29 cellular contexts compared by ENCODE assay signal in the genomic region with DNA sequence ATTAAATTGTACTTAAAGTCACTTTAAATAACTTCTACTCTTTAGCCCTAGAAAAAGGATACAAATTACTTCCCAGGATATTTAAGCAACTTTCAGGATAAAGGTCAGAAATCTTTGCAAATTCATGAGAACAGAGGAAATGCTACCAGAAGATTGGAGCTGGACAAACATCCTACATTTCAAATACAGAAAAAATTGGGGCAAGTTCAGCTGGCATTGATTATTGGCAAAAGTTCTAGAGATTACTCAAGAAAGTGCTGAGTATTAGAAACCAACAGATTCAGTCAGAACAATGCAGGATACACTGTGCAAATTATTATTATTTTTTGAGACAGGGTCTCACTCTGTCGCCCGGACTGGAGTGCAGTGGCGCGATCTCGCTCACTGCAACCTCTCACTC.
"Had no signal": no experiment of that assay in that cellular context is flagged by ENCODE, and none has a peak within 500 bp of the region (broad histone marks: within the 10 kb centered on the region; RNA-seq: fewer than 3 reads in every experiment).

No MANE protein-coding gene starts in this region.

- H3K36me3 Mint-ChIP-seq: activated CD8-positive, alpha-beta memory T cell treated with anti-CD3 and anti-CD28 coated beads, Interleukin-2, amount 10 ng/mL, durations not matched to agents 7 days and 5 days; activated naive CD4-positive, alpha-beta T cell treated with anti-CD3 and anti-CD28 coated beads, Interleukin-2, amount 50 U/mL, for 72 hours had no signal

- H3K27ac ChIP-seq: adrenal gland, brain microvascular endothelial cell, coronary artery, neutrophil, pancreas, thoracic aorta had no signal

- H3K27me3 ChIP-seq: adrenal gland, brain microvascular endothelial cell, dorsolateral prefrontal cortex, pancreas had no signal

- H3K4me3 Mint-ChIP-seq: activated CD4-positive, alpha-beta T cell treated with anti-CD3 and anti-CD28 coated beads for 36 hours; activated CD8-positive, alpha-beta memory T cell treated with anti-CD3 and anti-CD28 coated beads, Interleukin-2, amount 10 ng/mL, durations not matched to agents 7 days and 5 days; activated CD8-positive, alpha-beta T cell treated with anti-CD3 and anti-CD28 coated beads, Interleukin-2, amount 10 ng/mL, durations not matched to agents 7 days and 5 days; mesothelial cell of epicardium; naive B cell; nephron progenitor cell; T-helper 2 cell treated with Interferon-gamma antibody and Interleukin-4, amounts not matched to agents 5 μg/mL and 100 μg/mL, for 36 hours had no signal

- H3K27me3 Mint-ChIP-seq: activated CD4-positive, alpha-beta T cell treated with anti-CD3 and anti-CD28 coated beads for 36 hours had no signal

- H3K27ac Mint-ChIP-seq: activated CD4-positive, alpha-beta T cell treated with anti-CD3 and anti-CD28 coated beads for 36 hours; activated CD8-positive, alpha-beta memory T cell treated with anti-CD3 and anti-CD28 coated beads, Interleukin-2, amount 10 ng/mL, durations not matched to agents 7 days and 5 days; activated CD8-positive, alpha-beta T cell treated with anti-CD3 and anti-CD28 coated beads, Interleukin-2, amount 10 ng/mL, durations not matched to agents 7 days and 5 days; activated naive CD4-positive, alpha-beta T cell treated with anti-CD3 and anti-CD28 coated beads, Interleukin-2, amount 50 U/mL, for 72 hours; activated T-helper 2 cell treated with anti-CD3 and anti-CD28 coated beads, Interferon-gamma antibody, Interleukin-2, Interleukin-4, amounts not matched to agents 10 μg/mL and 5 μg/mL and 100 μg/mL, durations not matched to agents 14 hours and 24 hours and 36 hours; mesothelial cell of epicardium; naive B cell; nephron progenitor cell; T-helper 2 cell treated with Interferon-gamma antibody and Interleukin-4, amounts not matched to agents 5 μg/mL and 100 μg/mL, for 36 hours had no signal

- ATAC-seq: activated CD4-positive, alpha-beta T cell treated with anti-CD3 and anti-CD28 coated beads for 36 hours; activated CD8-positive, alpha-beta memory T cell treated with anti-CD3 and anti-CD28 coated beads, Interleukin-2, amount 10 ng/mL, durations not matched to agents 7 days and 5 days; activated CD8-positive, alpha-beta T cell treated with anti-CD3 and anti-CD28 coated beads, Interleukin-2, amount 10 ng/mL, durations not matched to agents 7 days and 5 days; activated naive CD4-positive, alpha-beta T cell treated with anti-CD3 and anti-CD28 coated beads, Interleukin-2, amount 50 U/mL, for 72 hours; left ventricle myocardium superior; right cardiac atrium; stimulated activated naive CD8-positive, alpha-beta T cell treated with anti-CD3 and anti-CD28 coated beads, Interleukin-15, Interleukin-2, amounts not matched to agents 100 U/mL and 50 U/mL, for 24 hours had no signal

- H3K36me3 ChIP-seq: adrenal gland, brain microvascular endothelial cell, neutrophil, pancreas, thoracic aorta had no signal

- DNase-seq: activated CD4-positive, alpha-beta T cell treated with anti-CD3 and anti-CD28 coated beads for 36 hours; activated CD4-positive, CD25-positive, alpha-beta regulatory T cell; activated CD8-positive, alpha-beta memory T cell treated with anti-CD3 and anti-CD28 coated beads, Interleukin-2, amount 10 ng/mL, durations not matched to agents 7 days and 5 days; activated CD8-positive, alpha-beta T cell treated with anti-CD3 and anti-CD28 coated beads, Interleukin-2, amount 10 ng/mL, durations not matched to agents 7 days and 5 days; activated naive CD4-positive, alpha-beta T cell; activated T-cell treated with anti-CD3 and anti-CD28 coated beads, Interleukin-2, amount 50 U/mL, for 48 hours; adrenal gland; aorta; brain microvascular endothelial cell; effector memory CD4-positive, alpha-beta T cell; erythroblast; left ventricle myocardium superior; mammary epithelial cell; naive B cell; nephron progenitor cell; pancreas; right cardiac atrium; stimulated activated CD4-positive, alpha-beta T cell treated with anti-CD3 and anti-CD28 coated beads, Interleukin-4, amount 100 ng/mL, for 1 hour; stimulated activated naive CD8-positive, alpha-beta T cell treated with anti-CD3 and anti-CD28 coated beads, Interleukin-15, Interleukin-2, amounts not matched to agents 100 U/mL and 50 U/mL, for 24 hours; T-helper 1 cell; trophoblast cell had no signal

- H3K9me3 ChIP-seq: adrenal gland, neutrophil, pancreas, thoracic aorta had no signal

- H3K9me3 Mint-ChIP-seq: activated T-helper 2 cell treated with anti-CD3 and anti-CD28 coated beads, Interferon-gamma antibody, Interleukin-2, Interleukin-4, amounts not matched to agents 10 μg/mL and 5 μg/mL and 100 μg/mL, durations not matched to agents 14 hours and 24 hours and 36 hours; mesothelial cell of epicardium; T-helper 2 cell treated with Interferon-gamma antibody and Interleukin-4, amounts not matched to agents 5 μg/mL and 100 μg/mL, for 36 hours had no signal

- H3K4me1 Mint-ChIP-seq: activated CD8-positive, alpha-beta memory T cell treated with anti-CD3 and anti-CD28 coated beads, Interleukin-2, amount 10 ng/mL, durations not matched to agents 7 days and 5 days had no signal

- H3K4me3 ChIP-seq: adrenal gland, coronary artery, pancreas, thoracic aorta had no signal
